12 cellular contexts compared by ENCODE assay signal in genomic region chr16:68444058-68444657, GRCh38. TPM values are rescaled to one million over a fixed set of nuclear protein-coding genes. Genes with fewer than 3 reads are reported as not detected.
A peak's percentile ranks its signal among the peaks of the same experiment; 100 is the strongest.
DNase-seq lines count a peak whose midpoint lies in the region; ATAC-seq and TF ChIP-seq lines count a peak whose summit lies in the region.
"Had no signal": no experiment of that assay in that cellular context is flagged by ENCODE, and none has a peak within 500 bp of the region (broad histone marks: within the 10 kb centered on the region; RNA-seq: fewer than 3 reads in every experiment).

No MANE protein-coding gene starts in this region.

- no peak overlapping the region for H3K14ac ChIP-seq in mesenchymal stem cell (ENCODE audit: low read length in 2 of 2)

- no peak overlapping the region for H2AK5ac ChIP-seq in mesenchymal stem cell (ENCODE audit: low read length, severe bottlenecking)

- H2BK120ac ChIP-seq in mesenchymal stem cell (ENCODE audit: low read depth, low read length), result no peak overlapping the region

- no peak overlapping the region for H3K27ac ChIP-seq in mesenchymal stem cell (ENCODE audit: low read length, poor library complexity, severe bottlenecking)

- H3K4ac ChIP-seq in mesenchymal stem cell (ENCODE audit: low read depth in 1 of 2, low read length in 2 of 2), result no peak overlapping the region

- ATAC-seq in GM21737 (IDR thresholded peaks at IDR 0.05; ENCODE audit: unreplicated experiment), result no peak
- no peak for ATAC-seq in stimulated activated naive CD8-positive, alpha-beta T cell treated with anti-CD3 and anti-CD28 coated beads, Interleukin-15, Interleukin-2, amounts not matched to agents 100 U/mL and 50 U/mL, for 24 hours
- ATAC-seq: stimulated activated naive B cell treated with anti-CD40 and anti-IgM and Interleukin-4, amounts not matched to agents 10 μg/mL and 1 μg/mL and 100 μg/mL, for 72 hours had no signal

- no peaks in the 10 kb centered on the region for H3K79me1 ChIP-seq in mesenchymal stem cell (replicated peaks; ENCODE audit: low read length, poor library complexity, severe bottlenecking)

- 30% methylated on average over 3 of the region's 3 CpGs for WGBS in mesenchymal stem cell

- peaks cover 12% of the 10 kb centered on the region for H3K36me3 Mint-ChIP-seq in Calu3 (ENCODE audit: insufficient read depth, unreplicated experiment)
- H3K36me3 Mint-ChIP-seq: stimulated activated naive B cell treated with anti-CD40 and anti-IgM and Interleukin-4, amounts not matched to agents 10 μg/mL and 1 μg/mL and 100 μg/mL, for 72 hours had no signal

- no peak overlapping the region for H3K23ac ChIP-seq in mesenchymal stem cell (ENCODE audit: low read length in 2 of 2)

- H3K36me3 ChIP-seq in mesenchymal stem cell (ENCODE audit: control insufficient read depth in 1 of 2, insufficient read depth in 2 of 2, low read depth in 1 of 2, low read length in 2 of 2), result no peaks in the 10 kb centered on the region

- H3K9ac ChIP-seq in mesenchymal stem cell (ENCODE audit: low read length), result no peak overlapping the region

- no peak overlapping the region for H3K18ac ChIP-seq in mesenchymal stem cell (ENCODE audit: low read depth in 1 of 2, low read length in 2 of 2)

- H4K8ac ChIP-seq in mesenchymal stem cell (ENCODE audit: low read length), result no peak overlapping the region

- H3K9me3 ChIP-seq in mesenchymal stem cell (ENCODE audit: control insufficient read depth, low read length), result peaks cover 3% of the 10 kb centered on the region

- in situ Hi-C loops in T47D (cut with HindIII; ENCODE audit: low pct_unique_long_range_greater_than_20kb, low sequenced_read_pairs), result no loop called here

- no peak overlapping the region for H3K4me3 ChIP-seq in mesenchymal stem cell (ENCODE audit: insufficient read depth in 1 of 2, low read depth in 1 of 2, low read length in 2 of 2)

- no peak overlapping the region for H2BK12ac ChIP-seq in mesenchymal stem cell (ENCODE audit: low read length in 2 of 2)

- no TSS peak for BruUV-seq in Calu3 (replicated peaks; lab: Mats Ljungman, UMichigan)

- H3K27ac Mint-ChIP-seq in Calu3 (ENCODE audit: unreplicated experiment), result no peak overlapping the region
- H3K27ac Mint-ChIP-seq: stimulated activated naive B cell treated with anti-CD40 and anti-IgM and Interleukin-4, amounts not matched to agents 10 μg/mL and 1 μg/mL and 100 μg/mL, for 72 hours had no signal

- H4K91ac ChIP-seq in mesenchymal stem cell (ENCODE audit: low read length), result no peak overlapping the region

- peaks cover 95% of the 10 kb centered on the region for H3K27me3 Mint-ChIP-seq in Calu3 (ENCODE audit: unreplicated experiment)

- H2BK15ac ChIP-seq in mesenchymal stem cell (ENCODE audit: low read depth, poor library complexity, severe bottlenecking), result no peak overlapping the region

- CTCF ChIA-PET in Calu3 (lab: Charles Lee), result interaction anchor here (0.5 to 1.1 kb wide), 3 partner anchors 28 to 756 kb away, joined by 4 to 6 read pairs (median 4); no protein-coding TSS in a partner anchor

- H2AFZ ChIP-seq in mesenchymal stem cell (ENCODE audit: low read depth, low read length), result no peak overlapping the region

- DNase-seq in Calu3, result peak; percentile 70
- DNase-seq in HuH-7.5 (ENCODE audit: low spot score), result peak; percentile 64
- DNase-seq in T47D (ENCODE audit: low read depth in 1 of 2, low spot score in 1 of 2), result peak; percentile 25 to 68
- peak; percentile 48 for DNase-seq in mesenchymal stem cell
- DNase-seq in activated T-cell treated with anti-CD3 and anti-CD28 coated beads, Interleukin-2, amount 50 U/mL, for 1 hour, result no peak
- DNase-seq in NCI-H774 (lab: John Stamatoyannopoulos, UW), result no peak
- DNase-seq in stimulated activated naive CD8-positive, alpha-beta T cell treated with anti-CD3 and anti-CD28 coated beads, Interleukin-15, Interleukin-2, amounts not matched to agents 100 U/mL and 50 U/mL, for 24 hours, result no peak
- DNase-seq: activated gamma-delta T cell treated with Interleukin-2 at 50 U/mL for 16 hours; SIG-M5; stimulated activated naive B cell treated with anti-CD40 and anti-IgM and Interleukin-4, amounts not matched to agents 10 μg/mL and 1 μg/mL and 100 μg/mL, for 72 hours had no signal

- H3K9me3 Mint-ChIP-seq in Calu3 (ENCODE audit: low read depth, unreplicated experiment), result no peaks in the 10 kb centered on the region

- peaks cover 50 to 92% of the 10 kb centered on the region in 2 experiments for H3K27me3 ChIP-seq in mesenchymal stem cell (ENCODE audit: control insufficient read depth in 1 of 2, insufficient read depth in 1 of 2, low read length in 2 of 2)

- H3K4me1 Mint-ChIP-seq in Calu3 (ENCODE audit: low read depth, unreplicated experiment), result peaks cover 13% of the 10 kb centered on the region

- H2BK5ac ChIP-seq in mesenchymal stem cell (ENCODE audit: low read depth, low read length, poor library complexity, severe bottlenecking), result no peak overlapping the region

- H3K4me2 ChIP-seq in mesenchymal stem cell (ENCODE audit: low read length, poor library complexity, severe bottlenecking), result no peak overlapping the region

- TF ChIP-seq CTCF in Calu3 (IDR thresholded peaks at IDR 0.05; ENCODE audit: unreplicated experiment), result no peak

- H3K4me1 ChIP-seq in mesenchymal stem cell (ENCODE audit: control insufficient read depth, insufficient read depth, low read depth, low read length), result peaks cover 18% of the 10 kb centered on the region

- intact Hi-C loops in Calu3 (cut with micrococcal nuclease; ENCODE audit: unreplicated experiment), result loop anchor here (10.0 kb wide), 1 partner anchor 71 kb away; no protein-coding TSS in a partner anchor

- no peak overlapping the region for H3K4me3 Mint-ChIP-seq in Calu3 (ENCODE audit: low read depth, unreplicated experiment)
- H3K4me3 Mint-ChIP-seq: stimulated activated naive B cell treated with anti-CD40 and anti-IgM and Interleukin-4, amounts not matched to agents 10 μg/mL and 1 μg/mL and 100 μg/mL, for 72 hours had no signal

RNA-seq across cellular contexts. Expression of gene SMPD3, which starts 4.2 kb away (rescaled TPM):
- total RNA-seq in Calu3 (2022), result 0.42 and 1.2 TPM in 2 replicates
- not detected for polyA plus RNA-seq in mesenchymal stem cell (2013, experiment 1 of 2)
- polyA plus RNA-seq in mesenchymal stem cell (2013, experiment 2 of 2), result 0.04 TPM
- total RNA-seq: glomerular endothelial cell had no signal

Comparison
In these comparisons a context has a peak if more than half of its experiments do, and no peak if none do; other contexts are left out.
1. DNase-seq: peak in Calu3 (single experiment), HuH-7.5 (single experiment), T47D (2 of 2) and mesenchymal stem cell (single experiment); none in activated T-cell treated with anti-CD3 and anti-CD28 coated beads, Interleukin-2, amount 50 U/mL, for 1 hour (single experiment), NCI-H774 (single experiment) and stimulated activated naive CD8-positive, alpha-beta T cell treated with anti-CD3 and anti-CD28 coated beads, Interleukin-15, Interleukin-2, amounts not matched to agents 100 U/mL and 50 U/mL, for 24 hours (single experiment).